1 cellular context compared by ENCODE assay signal in the genomic region with DNA sequence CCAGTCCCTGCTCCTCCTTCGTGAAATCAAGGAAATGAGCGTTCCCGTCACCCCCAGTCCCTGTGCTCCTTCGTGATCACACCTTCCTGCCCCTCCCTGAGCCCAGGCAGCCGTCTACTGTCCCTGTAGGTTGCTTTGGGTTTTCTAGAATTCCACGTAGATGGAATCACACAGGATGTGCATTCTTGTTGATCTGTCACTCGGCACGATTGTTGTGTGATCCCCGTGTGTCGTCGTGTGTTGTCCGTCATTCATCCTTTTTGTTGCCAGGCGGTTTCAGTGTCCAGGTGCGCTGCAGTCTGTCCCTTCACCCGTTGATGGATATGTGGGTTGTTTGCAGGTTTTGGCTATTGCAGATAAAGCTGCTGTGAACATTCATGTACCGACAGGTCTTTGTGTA.
TF ChIP-seq lines count a peak whose summit lies in the region.

No MANE protein-coding gene starts in this region.

TF ChIP-seq in HEK293, 187 proteins besides CTCF, POLR2A, EP300 and RAD21 (continued from another document):
- TF ChIP-seq PRDM2 (tag by site-specific recombination; IDR thresholded peaks at IDR 0.05; ENCODE audit: borderline replicate concordance), result no peak
- TF ChIP-seq, protein P1, sequence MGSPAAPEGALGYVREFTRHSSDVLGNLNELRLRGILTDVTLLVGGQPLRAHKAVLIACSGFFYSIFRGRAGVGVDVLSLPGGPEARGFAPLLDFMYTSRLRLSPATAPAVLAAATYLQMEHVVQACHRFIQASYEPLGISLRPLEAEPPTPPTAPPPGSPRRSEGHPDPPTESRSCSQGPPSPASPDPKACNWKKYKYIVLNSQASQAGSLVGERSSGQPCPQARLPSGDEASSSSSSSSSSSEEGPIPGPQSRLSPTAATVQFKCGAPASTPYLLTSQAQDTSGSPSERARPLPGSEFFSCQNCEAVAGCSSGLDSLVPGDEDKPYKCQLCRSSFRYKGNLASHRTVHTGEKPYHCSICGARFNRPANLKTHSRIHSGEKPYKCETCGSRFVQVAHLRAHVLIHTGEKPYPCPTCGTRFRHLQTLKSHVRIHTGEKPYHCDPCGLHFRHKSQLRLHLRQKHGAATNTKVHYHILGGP (tag by site-specific recombination; IDR thresholded peaks at IDR 0.05), result no peak
- no peak for TF ChIP-seq ZSCAN18 (tag by site-specific recombination; IDR thresholded peaks at IDR 0.05)
- no peak for TF ChIP-seq ZNF416 (tag by site-specific recombination; IDR thresholded peaks at IDR 0.05)
- no peak for TF ChIP-seq ZNF48 (tag by site-specific recombination; IDR thresholded peaks at IDR 0.05)
- TF ChIP-seq ZFP37 (tag by site-specific recombination; IDR thresholded peaks at IDR 0.05), result no peak
- no peak for TF ChIP-seq GLIS1 (tag by site-specific recombination; IDR thresholded peaks at IDR 0.05)
- no peak for TF ChIP-seq ZIC2 (tag by site-specific recombination; IDR thresholded peaks at IDR 0.05)
- no peak for TF ChIP-seq ZNF19 (tag by site-specific recombination; IDR thresholded peaks at IDR 0.05; ENCODE audit: low read depth)
- no peak for TF ChIP-seq PRDM4 (tag by site-specific recombination; IDR thresholded peaks at IDR 0.05)
- TF ChIP-seq ZNF18 (tag by site-specific recombination; IDR thresholded peaks at IDR 0.05), result no peak
- TF ChIP-seq ZNF488 (tag by site-specific recombination; IDR thresholded peaks at IDR 0.05), result no peak
